Comparison of ENCODE assay signal across 12 cellular contexts in genomic region chr12:109875572-109876131, GRCh38. TPM values are rescaled to one million over a fixed set of nuclear protein-coding genes. Genes with fewer than 3 reads are reported as not detected.
A peak's percentile ranks its signal among the peaks of the same experiment; 100 is the strongest.
DNase-seq lines count a peak whose midpoint lies in the region; ATAC-seq and TF ChIP-seq lines count a peak whose summit lies in the region.
"Had no signal": no experiment of that assay in that cellular context is flagged by ENCODE, and none has a peak within 500 bp of the region (broad histone marks: within the 10 kb centered on the region; RNA-seq: fewer than 3 reads in every experiment).

No MANE protein-coding gene starts in this region.

- POLR2A ChIA-PET in activated B cell treated with CpG ODN at 0.5 μM for 24 hours (lab: Charles Lee), result interaction anchor here (0.6 to 0.7 kb wide), 2 partner anchors 12 to 144 kb away, joined by 4 to 7 read pairs; no protein-coding TSS in a partner anchor

- in situ Hi-C loops in KBM-7 (cut with MboI; ENCODE audit: low pct_unique_long_range_greater_than_20kb, low sequenced_read_pairs), result no loop called here

- no peaks in the 10 kb centered on the region for H3K27me3 Mint-ChIP-seq in Calu3 (ENCODE audit: unreplicated experiment)
- H3K27me3 Mint-ChIP-seq in activated B cell treated with CpG ODN at 0.5 μM for 24 hours, result no peaks in the 10 kb centered on the region
- peaks cover 9% of the 10 kb centered on the region for H3K27me3 Mint-ChIP-seq in nephron progenitor cell (ENCODE audit: low read depth, poor library complexity)

- BruUV-seq in Calu3 (replicated peaks; lab: Mats Ljungman, UMichigan), result no TSS peak

- no peak for ATAC-seq in activated B cell treated with CpG ODN at 0.5 μM for 24 hours (ENCODE audit: low read depth)
- no peak for ATAC-seq in GM18907 (IDR thresholded peaks at IDR 0.05; ENCODE audit: unreplicated experiment)

- CTCF ChIA-PET in Calu3 (lab: Charles Lee) (interaction anchor here (1.1 kb wide), 1 partner anchor 11 kb away, joined by 3 read pairs; no protein-coding TSS in a partner anchor), activated B cell treated with CpG ODN at 0.5 μM for 24 hours (lab: Charles Lee) (no interaction called here)

- peaks cover 17% of the 10 kb centered on the region for H3K4me1 Mint-ChIP-seq in Calu3 (ENCODE audit: low read depth, unreplicated experiment)
- peaks cover 51% of the 10 kb centered on the region for H3K4me1 Mint-ChIP-seq in activated B cell treated with CpG ODN at 0.5 μM for 24 hours
- peaks cover 54% of the 10 kb centered on the region for H3K4me1 Mint-ChIP-seq in nephron progenitor cell

- peaks cover 16% of the 10 kb centered on the region for H3K36me3 Mint-ChIP-seq in Calu3 (ENCODE audit: insufficient read depth, unreplicated experiment)
- peaks cover 12% of the 10 kb centered on the region for H3K36me3 Mint-ChIP-seq in activated B cell treated with CpG ODN at 0.5 μM for 24 hours (ENCODE audit: low read depth)
- no peaks in the 10 kb centered on the region for H3K36me3 Mint-ChIP-seq in nephron progenitor cell (ENCODE audit: low read depth)

- H3K27ac Mint-ChIP-seq in Calu3 (ENCODE audit: unreplicated experiment) (no peak overlapping the region), activated B cell treated with CpG ODN at 0.5 μM for 24 hours (peak overlapping the region; percentile 47), nephron progenitor cell (peak overlapping the region; percentile 58)
- H3K27ac Mint-ChIP-seq: brain had no signal

- no peak overlapping the region for H3K4me3 Mint-ChIP-seq in Calu3 (ENCODE audit: low read depth, unreplicated experiment)
- peak overlapping the region; percentile 13 for H3K4me3 Mint-ChIP-seq in activated B cell treated with CpG ODN at 0.5 μM for 24 hours
- no peak overlapping the region for H3K4me3 Mint-ChIP-seq in nephron progenitor cell

- intact Hi-C loops in Calu3 (cut with micrococcal nuclease; ENCODE audit: unreplicated experiment), result no loop called here
- intact Hi-C loops in activated B cell treated with CpG ODN at 0.5 μM for 24 hours (cut with micrococcal nuclease), result no loop called here

- no peaks in the 10 kb centered on the region for H3K9me3 Mint-ChIP-seq in Calu3 (ENCODE audit: low read depth, unreplicated experiment)
- H3K9me3 Mint-ChIP-seq in activated B cell treated with CpG ODN at 0.5 μM for 24 hours, result no peaks in the 10 kb centered on the region
- no peaks in the 10 kb centered on the region for H3K9me3 Mint-ChIP-seq in nephron progenitor cell
- H3K9me3 Mint-ChIP-seq: brain had no signal

- peak; percentile 62 for DNase-seq in Calu3
- DNase-seq in KBM-7, result peak; percentile 35
- DNase-seq in activated B cell treated with CpG ODN at 0.5 μM for 24 hours, result no peak
- DNase-seq in nephron progenitor cell, result no peak
- no peak for DNase-seq in NCI-H146 treated with DMSO at 0.1 percent for 48 hours (lab: John Stamatoyannopoulos, UW; ENCODE audit: unreplicated experiment)
- DNase-seq in NCI-H226, result no peak
- no peak for DNase-seq in NCI-H2081 treated with DMSO at 0.1 percent for 48 hours (lab: John Stamatoyannopoulos, UW)
- DNase-seq: NCI-H446; stimulated activated CD8-positive, alpha-beta memory T cell treated with anti-CD3 and anti-CD28 coated beads, Interleukin-4, amount 100 ng/mL, for 48 hours had no signal

- TF ChIP-seq CTCF in Calu3 (IDR thresholded peaks at IDR 0.05; ENCODE audit: unreplicated experiment), result no peak
- TF ChIP-seq CTCF in activated B cell treated with CpG ODN at 0.5 μM for 24 hours (IDR thresholded peaks at IDR 0.05), result no peak
- no peak for TF ChIP-seq CTCF in nephron progenitor cell (IDR thresholded peaks at IDR 0.05)

RNA-seq across cellular contexts. Expression of gene GLTP, which starts 4.7 kb away (rescaled TPM):
- total RNA-seq in Calu3 (2022) (25.7 and 27.7 TPM in 2 replicates), activated B cell treated with CpG ODN at 0.5 μM for 24 hours (26.5 and 30.0 TPM in 2 replicates)

RNA-seq across cellular contexts. Expression of gene TCHP, which starts 24.4 kb away (rescaled TPM):
- total RNA-seq in Calu3 (2022) (28.0 and 28.8 TPM in 2 replicates), activated B cell treated with CpG ODN at 0.5 μM for 24 hours (26.0 and 28.3 TPM in 2 replicates)

RNA-seq across cellular contexts. Expression of gene TRPV4, which starts 42.5 kb away (rescaled TPM):
- total RNA-seq in Calu3 (2022) (13.0 and 25.3 TPM in 2 replicates), activated B cell treated with CpG ODN at 0.5 μM for 24 hours (not detected in 2 replicates)
- total RNA-seq: T-helper 1 cell treated with Interleukin-12 subunit alpha and Interleukin-12 subunit beta and Interleukin-4 antibody, amounts not matched to agents 30 ng/mL and 1 ng/mL, for 36 hours had no signal

Comparison
In these comparisons a context has a peak if more than half of its experiments do, and no peak if none do; other contexts are left out.
1. DNase-seq: peak in Calu3 (single experiment) and KBM-7 (single experiment); none in activated B cell treated with CpG ODN at 0.5 μM for 24 hours (single experiment), nephron progenitor cell (single experiment), NCI-H146 treated with DMSO at 0.1 percent for 48 hours (single experiment), NCI-H226 (single experiment) and NCI-H2081 treated with DMSO at 0.1 percent for 48 hours (single experiment).
2. RNA of gene TRPV4, which starts 42.5 kb away (total RNA-seq): 13.0 to 25.3 TPM in Calu3; not detected in activated B cell treated with CpG ODN at 0.5 μM for 24 hours; every median in the first group is over 10 times any median in the second.